In genomic region chr19:57620673-57621348, GRCh38 we compare ENCODE assay signal across 2 cellular contexts.
A peak's percentile ranks its signal among the peaks of the same experiment; 100 is the strongest.
TF ChIP-seq lines count a peak whose summit lies in the region.

No MANE protein-coding gene starts in this region.

TF ChIP-seq in K562, 482 proteins besides CTCF, POLR2A, EP300 and RAD21:
- TF ChIP-seq JUN (IDR thresholded peaks at IDR 0.05; ENCODE audit: borderline replicate concordance, low read depth, low read length) (0 out of 2 replicates have a peak, but pooled peaks have one; percentile 13), JUN (CRISPR knock-in tag; IDR thresholded peaks at IDR 0.05; ENCODE audit: borderline replicate concordance) (no peak), NFRKB (IDR thresholded peaks at IDR 0.05; ENCODE audit: low read depth) (0 out of 2 replicates have a peak, but pooled peaks have one; percentile 68), PCBP2 (IDR thresholded peaks at IDR 0.05; ENCODE audit: low read depth, low read length, poor library complexity, severe bottlenecking) (no peak), ZNF280A (IDR thresholded peaks at IDR 0.05; ENCODE audit: low read depth, partially characterized antibody) (peak; percentile 97), KDM1A (IDR thresholded peaks at IDR 0.05) (peak in 1 of 2 experiments; percentile 39; a peak in 1 of 4 replicates), ZNF75A (CRISPR knock-in tag; IDR thresholded peaks at IDR 0.05) (peak; percentile 99), SOX6 (IDR thresholded peaks at IDR 0.05) (peak; percentile 28; the same call in 1 of the 2 replicates), ZNF239 (CRISPR knock-in tag; IDR thresholded peaks at IDR 0.05) (peak; percentile 44; the same call in 1 of the 2 replicates), BRF2 (IDR thresholded peaks at IDR 0.05; ENCODE audit: borderline replicate concordance, insufficient read depth, insufficient read length) (no peak), ZMIZ1 (IDR thresholded peaks at IDR 0.05; ENCODE audit: low read depth in 2 of 2, low read length in 2 of 2) (no peak), TGIF2 (CRISPR knock-in tag; IDR thresholded peaks at IDR 0.05) (no peak), SIN3B (IDR thresholded peaks at IDR 0.05; ENCODE audit: low read depth) (no peak), RBM25 (IDR thresholded peaks at IDR 0.05; ENCODE audit: low read depth, low read length, severe bottlenecking) (peak; percentile 85), NEUROD1 (IDR thresholded peaks at IDR 0.05; ENCODE audit: borderline replicate concordance, low read depth, low read length, partially characterized antibody) (no peak), ZEB2 (IDR thresholded peaks at IDR 0.05) (peak; percentile 46; the same call in 1 of the 2 replicates), TRIM28 (IDR thresholded peaks at IDR 0.05) (peak; percentile 97), XRCC3 (IDR thresholded peaks at IDR 0.05) (peak; percentile 97), CBX5 (IDR thresholded peaks at IDR 0.05; ENCODE audit: borderline replicate concordance, low read depth) (peak; percentile 50; the same call in 1 of the 2 replicates), ELF1 (tag; IDR thresholded peaks at IDR 0.05) (no peak), TRIM24 (IDR thresholded peaks at IDR 0.05) (peak in 1 of 2 experiments; percentile 69; a peak in 2 of 4 replicates), EP400 (IDR thresholded peaks at IDR 0.05) (0 out of 2 replicates have a peak, but pooled peaks have one; percentile 16), CBX3 (IDR thresholded peaks at IDR 0.05; ENCODE audit: borderline replicate concordance in 1 of 2, low read length in 2 of 2) (peak in 1 of 2 experiments; percentile 94; a peak in 2 of 3 replicates)

TF ChIP-seq in liver, 16 proteins besides CTCF, POLR2A, EP300 and RAD21:
- TF ChIP-seq HNF4G (IDR thresholded peaks at IDR 0.05) (no peak), RXRA (IDR thresholded peaks at IDR 0.05) (no peak), ZBTB33 (IDR thresholded peaks at IDR 0.05) (no peak), YY1 (IDR thresholded peaks at IDR 0.05) (no peak), NR2F2 (IDR thresholded peaks at IDR 0.05) (no peak), FOXA1 (IDR thresholded peaks at IDR 0.05) (no peak)
